8 cellular contexts compared by ENCODE assay signal in the genomic region with DNA sequence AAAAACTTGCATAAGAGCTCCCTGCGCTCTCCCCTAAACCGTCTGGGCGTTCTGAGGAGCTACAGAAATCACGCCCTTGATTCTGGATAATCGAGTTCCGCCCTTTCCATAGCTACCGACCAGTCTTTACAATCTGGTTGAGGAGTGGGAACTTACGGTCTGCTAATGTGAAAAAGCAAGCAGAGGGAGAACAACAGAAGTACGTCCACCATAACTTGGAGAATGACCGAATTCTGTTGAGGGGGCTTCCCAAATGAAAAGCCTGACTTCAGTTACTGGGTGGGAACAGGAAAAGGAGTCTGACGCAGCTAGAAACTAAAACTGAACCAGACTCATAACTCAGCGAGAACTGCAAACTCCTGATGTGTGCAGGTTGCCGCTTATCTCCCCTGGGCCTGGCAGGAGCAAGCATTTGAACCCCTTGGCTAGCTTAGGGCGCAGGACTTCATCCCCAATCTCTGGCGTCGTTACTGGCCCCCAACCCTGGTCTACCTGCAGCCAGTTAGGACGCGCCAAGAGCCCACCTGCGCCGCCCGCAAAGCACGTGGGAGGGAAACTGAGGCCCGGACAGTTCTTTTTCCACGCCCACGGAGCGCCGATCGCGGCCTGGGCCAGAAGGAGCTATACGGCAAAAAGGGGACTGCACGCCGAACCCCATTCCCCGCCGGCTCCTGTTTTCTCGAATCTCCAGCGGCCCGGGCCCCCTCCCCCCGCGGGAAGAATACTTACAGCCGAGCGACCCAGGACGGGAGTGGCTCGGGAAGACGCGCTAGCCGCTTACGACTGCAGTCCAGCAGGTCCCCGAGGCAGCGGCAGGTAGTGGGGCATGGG. TPM values are rescaled to one million over a fixed set of nuclear protein-coding genes. Genes with fewer than 3 reads are reported as not detected.
DNase-seq lines count a peak whose midpoint lies in the region; ATAC-seq and TF ChIP-seq lines count a peak whose summit lies in the region.

No MANE protein-coding gene starts in this region.

- intact Hi-C loops in left ventricle myocardium superior (cut with micrococcal nuclease): no loop called here

- TF ChIP-seq CTCF in WTC11 (IDR thresholded peaks at IDR 0.05): no peak

- CTCF ChIA-PET in WTC11 (lab: Charles Lee): interaction anchor here (0.6 to 2.4 kb wide), 4 partner anchors 12 to 379 kb away, joined by 4 to 16 read pairs (median 7); no protein-coding TSS in a partner anchor

- H3K4me3 Mint-ChIP-seq in WTC11: peak overlapping the region; percentile 80

- no peaks in the 10 kb centered on the region for H3K36me3 Mint-ChIP-seq in WTC11

- H3K27ac Mint-ChIP-seq in WTC11: no peak overlapping the region

- no peaks in the 10 kb centered on the region for H3K9me3 Mint-ChIP-seq in WTC11

- peaks cover 45% of the 10 kb centered on the region for H3K4me1 Mint-ChIP-seq in WTC11

- H3K27me3 Mint-ChIP-seq in WTC11 (ENCODE audit: low read depth): peaks cover 19% of the 10 kb centered on the region

- POLR2A ChIA-PET in WTC11 (lab: Charles Lee): interaction anchor here (0.6 kb wide), 1 partner anchor 580 kb away, joined by 3 read pairs; no protein-coding TSS in a partner anchor

- ATAC-seq in HG03565 (IDR thresholded peaks at IDR 0.05; ENCODE audit: unreplicated experiment) (peak; percentile 29), WTC11 (peak; percentile 13; the same call in 1 of the 2 replicates), left ventricle myocardium superior (peak; percentile 38), HG03469 (IDR thresholded peaks at IDR 0.05; ENCODE audit: unreplicated experiment) (no peak)

- DNase-seq in NCI-H1092 treated with DMSO at 0.1 percent for 48 hours (lab: John Stamatoyannopoulos, UW) (peak; percentile 30), NCI-H1092 (lab: John Stamatoyannopoulos, UW) (no peak), WTC11 (ENCODE audit: low spot score) (no peak), left ventricle myocardium superior (no peak), retina (peak; percentile 81), NCI-H2227 treated with DMSO at 0.1 percent for 48 hours (lab: John Stamatoyannopoulos, UW) (no peak)

TF ChIP-seq in WTC11, 78 proteins besides CTCF, POLR2A, EP300 and RAD21 (continues in another document):
- no peak for TF ChIP-seq JAZF1 (CRISPR knock-in tag; IDR thresholded peaks at IDR 0.05)
- TF ChIP-seq ZNF263 (CRISPR knock-in tag; IDR thresholded peaks at IDR 0.05; ENCODE audit: low read depth): 0 out of 2 replicates have a peak, but pooled peaks have one; percentile 12
- no peak for TF ChIP-seq GABPB1 (CRISPR knock-in tag; IDR thresholded peaks at IDR 0.05)
- TF ChIP-seq ZNF219 (CRISPR knock-in tag; IDR thresholded peaks at IDR 0.05; ENCODE audit: borderline replicate concordance): 0 out of 2 replicates have a peak, but pooled peaks have one; percentile 25
- TF ChIP-seq ZNF423 (CRISPR knock-in tag; IDR thresholded peaks at IDR 0.05): no peak
- no peak for TF ChIP-seq USF1 (CRISPR knock-in tag; IDR thresholded peaks at IDR 0.05)
- TF ChIP-seq E2F1 (CRISPR knock-in tag; IDR thresholded peaks at IDR 0.05): no peak
- no peak for TF ChIP-seq E2F4 (CRISPR knock-in tag; IDR thresholded peaks at IDR 0.05; ENCODE audit: borderline replicate concordance, low read depth)
- TF ChIP-seq ATF2 (CRISPR knock-in tag; IDR thresholded peaks at IDR 0.05; ENCODE audit: borderline replicate concordance, low read depth): no peak
- TF ChIP-seq ESRRA (CRISPR knock-in tag; IDR thresholded peaks at IDR 0.05; ENCODE audit: borderline replicate concordance): no peak
- TF ChIP-seq, protein P1, sequence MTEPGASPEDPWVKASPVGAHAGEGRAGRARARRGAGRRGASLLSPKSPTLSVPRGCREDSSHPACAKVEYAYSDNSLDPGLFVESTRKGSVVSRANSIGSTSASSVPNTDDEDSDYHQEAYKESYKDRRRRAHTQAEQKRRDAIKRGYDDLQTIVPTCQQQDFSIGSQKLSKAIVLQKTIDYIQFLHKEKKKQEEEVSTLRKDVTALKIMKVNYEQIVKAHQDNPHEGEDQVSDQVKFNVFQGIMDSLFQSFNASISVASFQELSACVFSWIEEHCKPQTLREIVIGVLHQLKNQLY (CRISPR knock-in tag; IDR thresholded peaks at IDR 0.05): no peak
- TF ChIP-seq TEAD4 (CRISPR knock-in tag; IDR thresholded peaks at IDR 0.05): no peak
- TF ChIP-seq CREM (CRISPR knock-in tag; IDR thresholded peaks at IDR 0.05): no peak; the same call in 1 of the 2 replicates
- no peak; the same call in 1 of the 2 replicates for TF ChIP-seq ETV6 (CRISPR knock-in tag; IDR thresholded peaks at IDR 0.05)
- peak; percentile 47; the same call in 1 of the 2 replicates for TF ChIP-seq PRDM15 (CRISPR knock-in tag; IDR thresholded peaks at IDR 0.05)
- TF ChIP-seq CREB1 (CRISPR knock-in tag; IDR thresholded peaks at IDR 0.05): no peak
- TF ChIP-seq ZNF512 (CRISPR knock-in tag; IDR thresholded peaks at IDR 0.05; ENCODE audit: borderline replicate concordance): no peak

RNA-seq across cellular contexts. Expression of gene LRIG3, which starts 0.8 kb away (rescaled TPM):
- 7.8 to 13.0 TPM (median 8.5 TPM) in 3 replicates for total RNA-seq in WTC11 (2021)
- 4.3 TPM for total RNA-seq in left ventricle myocardium superior

Comparison
In these comparisons a context has a peak if more than half of its experiments do, and no peak if none do; other contexts are left out.
1. DNase-seq: peak in NCI-H1092 treated with DMSO at 0.1 percent for 48 hours (single experiment) and retina (single experiment); none in NCI-H1092 (single experiment), WTC11 (single experiment), left ventricle myocardium superior (single experiment) and NCI-H2227 treated with DMSO at 0.1 percent for 48 hours (single experiment).